ENCODE assay signal across 17 cellular contexts in the genomic region with DNA sequence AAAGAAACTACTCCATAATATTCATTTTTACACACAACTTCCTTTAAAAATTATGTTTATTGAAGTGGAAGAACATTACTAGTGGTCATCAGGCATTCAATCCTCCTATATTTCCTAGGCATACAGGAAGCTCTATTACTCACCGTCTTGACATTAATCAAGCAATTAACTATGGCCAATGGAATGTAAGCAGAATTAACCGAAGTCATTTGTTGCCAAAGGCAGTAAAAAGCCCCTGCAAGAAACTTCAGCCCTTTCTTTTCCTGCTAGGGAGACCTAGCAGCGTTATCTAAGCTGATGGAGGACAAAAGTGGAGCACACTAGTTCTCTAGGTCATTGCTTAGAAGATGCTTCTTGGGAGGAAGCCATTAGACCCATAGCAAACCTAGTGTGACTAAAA.
"Had no signal": no experiment of that assay in that cellular context is flagged by ENCODE, and none has a peak within 500 bp of the region (broad histone marks: within the 10 kb centered on the region; RNA-seq: fewer than 3 reads in every experiment).

No MANE protein-coding gene starts in this region.

- DNase-seq: activated CD4-positive, alpha-beta T cell treated with anti-CD3 and anti-CD28 coated beads, Interleukin-2, amount 50 U/mL, for 1 hour; activated naive CD4-positive, alpha-beta T cell treated with Interleukin-2 at 50 U/mL for 16 hours; activated T-cell treated with anti-CD3 and anti-CD28 coated beads for 4 hours; caudate nucleus; effector CD8-positive, alpha-beta T cell; heart right ventricle; left colon; lower lobe of right lung; midbrain; psoas muscle; spleen; T1000 had no signal

- H3K4me1 ChIP-seq: ascending aorta, heart right ventricle, lower lobe of right lung, psoas muscle, spleen, suprapubic skin had no signal

- H3K27me3 ChIP-seq: ascending aorta, spleen, suprapubic skin had no signal

- H3K9me3 ChIP-seq: ascending aorta, lower lobe of right lung, psoas muscle, spleen, suprapubic skin had no signal

- H3K36me3 ChIP-seq: ascending aorta, heart right ventricle, lower lobe of right lung, spleen, suprapubic skin had no signal

- ATAC-seq: activated CD4-positive, CD25-positive, alpha-beta regulatory T cell treated with anti-CD3 and anti-CD28 coated beads, Interleukin-2, amount 50 U/mL, for 24 hours; activated T-helper 17 cell treated with anti-CD3 and anti-CD28 coated beads, Interleukin-2, amount 50 U/mL, for 72 hours; heart right ventricle; left colon; lower lobe of right lung; psoas muscle; sciatic nerve had no signal

- H3K27ac ChIP-seq: ascending aorta, heart right ventricle, lower lobe of right lung, psoas muscle, spleen, suprapubic skin had no signal

- H3K4me3 ChIP-seq: ascending aorta, heart right ventricle, lower lobe of right lung, psoas muscle, spleen, suprapubic skin had no signal
